In the genomic region with DNA sequence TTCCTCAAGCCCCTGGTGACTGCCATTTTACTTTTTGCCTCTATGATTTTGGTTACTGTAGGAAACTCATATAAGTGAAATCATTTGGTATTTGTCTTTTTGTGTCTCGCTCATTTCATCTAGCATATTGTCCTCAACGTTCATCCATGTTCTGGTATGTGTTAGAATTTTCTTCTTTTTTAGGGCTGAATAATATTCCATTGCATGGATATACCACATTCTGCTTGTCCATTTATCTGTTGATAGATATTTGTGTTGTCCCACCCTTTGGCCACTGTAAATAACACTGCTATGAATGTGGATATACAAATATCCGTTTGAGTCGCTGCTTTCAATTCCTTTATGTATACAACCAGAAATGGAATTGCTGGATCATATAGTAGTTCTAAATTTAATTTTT, we compare ENCODE assay signal across 7 cellular contexts.
"Had no signal": no experiment of that assay in that cellular context is flagged by ENCODE, and none has a peak within 500 bp of the region (broad histone marks: within the 10 kb centered on the region; RNA-seq: fewer than 3 reads in every experiment).

No MANE protein-coding gene starts in this region.

- H3K9me3 ChIP-seq: HAP-1 had no signal

- FAIRE-seq: HTR-8/SVneo had no signal

- H3K36me3 ChIP-seq: HAP-1 had no signal

- H3K4me3 ChIP-seq: GM23338, HAP-1 had no signal

- ATAC-seq: GM23338, HCT116 had no signal

- H3K4me2 ChIP-seq: GM23338 had no signal

- DNase-seq: H7, IMR-90, KBM-7 had no signal

- H2AFZ ChIP-seq: GM23338 had no signal
